Comparison of ENCODE assay signal across 15 cellular contexts in genomic region chr14:35368583-35368982, GRCh38. TPM values are rescaled to one million over a fixed set of nuclear protein-coding genes. Genes with fewer than 3 reads are reported as not detected.
A peak's percentile ranks its signal among the peaks of the same experiment; 100 is the strongest.
DNase-seq lines count a peak whose midpoint lies in the region; ATAC-seq and TF ChIP-seq lines count a peak whose summit lies in the region.
"Had no signal": no experiment of that assay in that cellular context is flagged by ENCODE, and none has a peak within 500 bp of the region (broad histone marks: within the 10 kb centered on the region; RNA-seq: fewer than 3 reads in every experiment).

No MANE protein-coding gene starts in this region.

- H3K9me2 ChIP-seq in PC-3 (replicated peaks; ENCODE audit: low read length), result no peaks in the 10 kb centered on the region

- H3K4me2 ChIP-seq in mesenchymal stem cell (ENCODE audit: low read length, poor library complexity, severe bottlenecking) (no peak overlapping the region), PC-3 (ENCODE audit: low read length) (no peak overlapping the region)

- intact Hi-C loops in Calu3 (cut with micrococcal nuclease; ENCODE audit: unreplicated experiment), result loop anchor here (5.0 kb wide), 1 partner anchor 36 kb away; no protein-coding TSS in a partner anchor
- intact Hi-C loops in PC-3 (cut with micrococcal nuclease), result no loop called here

- no peak overlapping the region for H2AK5ac ChIP-seq in mesenchymal stem cell (ENCODE audit: low read length, severe bottlenecking)

- CTCF ChIA-PET in Calu3 (lab: Charles Lee), result interaction anchor here (1.0 kb wide), 1 partner anchor 34 kb away, joined by 3 read pairs; no protein-coding TSS in a partner anchor
- CTCF ChIA-PET in PC-3 (lab: Charles Lee), result no interaction called here

- no peak overlapping the region for H4K91ac ChIP-seq in mesenchymal stem cell (ENCODE audit: low read length)

- no peak overlapping the region for H2BK120ac ChIP-seq in mesenchymal stem cell (ENCODE audit: low read depth, low read length)

- H3K79me1 ChIP-seq in mesenchymal stem cell (replicated peaks; ENCODE audit: low read length, poor library complexity, severe bottlenecking), result no peaks in the 10 kb centered on the region

- no peak overlapping the region for H3K4ac ChIP-seq in mesenchymal stem cell (ENCODE audit: low read depth in 1 of 2, low read length in 2 of 2)

- H3K4me1 ChIP-seq in mesenchymal stem cell (ENCODE audit: control insufficient read depth, insufficient read depth, low read depth, low read length) (peaks cover 50% of the 10 kb centered on the region), skeletal muscle tissue (ENCODE audit: control insufficient read depth in 3 of 3, insufficient read depth in 3 of 3, low read length in 3 of 3) (peaks cover 11 to 46% (median 16%) of the 10 kb centered on the region in 3 donors), PC-3 (ENCODE audit: insufficient read depth, low read length) (peaks cover 33% of the 10 kb centered on the region)
- H3K4me1 ChIP-seq: prostate gland had no signal

- H3K27ac ChIP-seq in mesenchymal stem cell (ENCODE audit: low read length, poor library complexity, severe bottlenecking) (peak overlapping the region; percentile 88), skeletal muscle tissue (ENCODE audit: low read depth, low read length) (no peak overlapping the region), PC-3 (ENCODE audit: low read length) (no peak overlapping the region)
- H3K27ac ChIP-seq: prostate gland had no signal

- H2BK15ac ChIP-seq in mesenchymal stem cell (ENCODE audit: low read depth, poor library complexity, severe bottlenecking), result peak overlapping the region; percentile 91

- no peak overlapping the region for H4K8ac ChIP-seq in mesenchymal stem cell (ENCODE audit: low read length)

- H3K9me3 ChIP-seq in mesenchymal stem cell (ENCODE audit: control insufficient read depth, low read length) (no peaks in the 10 kb centered on the region), skeletal muscle tissue (ENCODE audit: control insufficient read depth in 3 of 3, low read length in 3 of 3) (no peaks in the 10 kb centered on the region), PC-3 (ENCODE audit: low read length) (0 out of 2 replicates have a peak, but pooled peaks cover 3% of the 10 kb centered on the region)
- H3K9me3 ChIP-seq: prostate gland had no signal

- H2BK12ac ChIP-seq in mesenchymal stem cell (ENCODE audit: low read length in 2 of 2), result peak overlapping the region in 1 of 2 experiments; percentile 69

- no peak overlapping the region for H3K18ac ChIP-seq in mesenchymal stem cell (ENCODE audit: low read depth in 1 of 2, low read length in 2 of 2)

- peak overlapping the region; percentile 24 for H3K4me3 Mint-ChIP-seq in Calu3 (ENCODE audit: low read depth, unreplicated experiment)
- H3K4me3 Mint-ChIP-seq in activated T-helper 17 cell treated with anti-CD3 and anti-CD28 coated beads, Interleukin-2, amount 50 U/mL, for 72 hours, result no peak overlapping the region

- peaks cover 36% of the 10 kb centered on the region for H3K4me1 Mint-ChIP-seq in Calu3 (ENCODE audit: low read depth, unreplicated experiment)
- H3K4me1 Mint-ChIP-seq in activated T-helper 17 cell treated with anti-CD3 and anti-CD28 coated beads, Interleukin-2, amount 50 U/mL, for 72 hours, result peaks cover 16% of the 10 kb centered on the region

- WGBS in mesenchymal stem cell, result 72% methylated on average over 10 of the region's 10 CpGs

- peak overlapping the region; percentile 36 for H2BK5ac ChIP-seq in mesenchymal stem cell (ENCODE audit: low read depth, low read length, poor library complexity, severe bottlenecking)

- ATAC-seq in activated T-helper 17 cell treated with anti-CD3 and anti-CD28 coated beads, Interleukin-2, amount 50 U/mL, for 72 hours (replicated peaks), result no peak
- ATAC-seq in GM21381 (IDR thresholded peaks at IDR 0.05; ENCODE audit: unreplicated experiment) (no peak), PC-3 (no peak), GM18907 (IDR thresholded peaks at IDR 0.05; ENCODE audit: unreplicated experiment) (no peak), HG02623 (IDR thresholded peaks at IDR 0.05; ENCODE audit: unreplicated experiment) (no peak)

- H3F3A ChIP-seq in PC-3 (ENCODE audit: low read length, unreplicated experiment), result no peaks in the 10 kb centered on the region

- no peaks in the 10 kb centered on the region for H3K79me2 ChIP-seq in PC-3 (ENCODE audit: low read length)

- no peak overlapping the region for H3K27ac Mint-ChIP-seq in Calu3 (ENCODE audit: unreplicated experiment)
- H3K27ac Mint-ChIP-seq in activated T-helper 17 cell treated with anti-CD3 and anti-CD28 coated beads, Interleukin-2, amount 50 U/mL, for 72 hours, result peak overlapping the region; percentile 33

- H3K23ac ChIP-seq in mesenchymal stem cell (ENCODE audit: low read length in 2 of 2), result no peak overlapping the region

- BruUV-seq in Calu3 (replicated peaks; lab: Mats Ljungman, UMichigan) (no TSS peak), PC-3 (replicated peaks; lab: Mats Ljungman, UMichigan) (no TSS peak)

- no peak for TF ChIP-seq CTCF in Calu3 (IDR thresholded peaks at IDR 0.05; ENCODE audit: unreplicated experiment)
- TF ChIP-seq CTCF in PC-3 (conservative IDR thresholded peaks at IDR 0.05; ENCODE audit: low read depth, low read length), result no peak

- H3K4me3 ChIP-seq in mesenchymal stem cell (ENCODE audit: insufficient read depth in 1 of 2, low read depth in 1 of 2, low read length in 2 of 2) (no peak overlapping the region), skeletal muscle tissue (ENCODE audit: low read length in 3 of 3) (peak overlapping the region; percentile 30 to 49 (median 49)), PC-3 (ENCODE audit: low read length) (no peak overlapping the region)
- H3K4me3 ChIP-seq: lung, prostate gland, suprapubic skin had no signal

- peaks cover 3% of the 10 kb centered on the region for H3K9me3 Mint-ChIP-seq in Calu3 (ENCODE audit: low read depth, unreplicated experiment)
- peaks cover 4% of the 10 kb centered on the region for H3K9me3 Mint-ChIP-seq in activated T-helper 17 cell treated with anti-CD3 and anti-CD28 coated beads, Interleukin-2, amount 50 U/mL, for 72 hours

- no peak overlapping the region for H3K14ac ChIP-seq in mesenchymal stem cell (ENCODE audit: low read length in 2 of 2)

- no peaks in the 10 kb centered on the region for H3K27me3 Mint-ChIP-seq in Calu3 (ENCODE audit: unreplicated experiment)
- H3K27me3 Mint-ChIP-seq in activated T-helper 17 cell treated with anti-CD3 and anti-CD28 coated beads, Interleukin-2, amount 50 U/mL, for 72 hours, result no peaks in the 10 kb centered on the region

- POLR2A ChIA-PET in PC-3 (lab: Charles Lee; ENCODE audit: unreplicated experiment), result no interaction called here

- no peaks in the 10 kb centered on the region for H4K20me1 ChIP-seq in PC-3 (ENCODE audit: low read length)

- DNase-seq in Calu3 (no peak), mesenchymal stem cell (no peak), PC-3 (no peak)
- DNase-seq: caudate nucleus, COR-L47, NCI-H1105 treated with DMSO at 0.1 percent for 48 hours, NCI-H526 treated with DMSO at 0.1 percent for 48 hours had no signal

- no peaks in the 10 kb centered on the region for H3K36me3 Mint-ChIP-seq in Calu3 (ENCODE audit: insufficient read depth, unreplicated experiment)
- no peaks in the 10 kb centered on the region for H3K36me3 Mint-ChIP-seq in activated T-helper 17 cell treated with anti-CD3 and anti-CD28 coated beads, Interleukin-2, amount 50 U/mL, for 72 hours (ENCODE audit: low read depth)

- H3K9ac ChIP-seq in mesenchymal stem cell (ENCODE audit: low read length) (peak overlapping the region; percentile 32), skeletal muscle tissue (ENCODE audit: low read depth in 1 of 3, low read length in 3 of 3) (peak overlapping the region; percentile 10 to 66 (median 53)), PC-3 (ENCODE audit: low read length) (no peak overlapping the region)

- no peaks in the 10 kb centered on the region for H3K36me3 ChIP-seq in mesenchymal stem cell (ENCODE audit: control insufficient read depth in 1 of 2, insufficient read depth in 2 of 2, low read depth in 1 of 2, low read length in 2 of 2)
- no peaks in the 10 kb centered on the region for H3K36me3 ChIP-seq in skeletal muscle tissue (ENCODE audit: control insufficient read depth in 3 of 3, insufficient read depth in 3 of 3, low read length in 3 of 3)
- 0 out of 2 replicates have a peak, but pooled peaks cover 3% of the 10 kb centered on the region for H3K36me3 ChIP-seq in PC-3 (ENCODE audit: low read depth, low read length)
- H3K36me3 ChIP-seq: prostate gland, suprapubic skin had no signal

- H3K27me3 ChIP-seq in mesenchymal stem cell (ENCODE audit: control insufficient read depth in 1 of 2, insufficient read depth in 1 of 2, low read length in 2 of 2) (no peaks in the 10 kb centered on the region), skeletal muscle tissue (ENCODE audit: control insufficient read depth in 3 of 3, insufficient read depth in 3 of 3, low read length in 3 of 3) (no peaks in the 10 kb centered on the region), PC-3 (ENCODE audit: low read length) (no peaks in the 10 kb centered on the region)
- H3K27me3 ChIP-seq: suprapubic skin had no signal

- H2AFZ ChIP-seq in mesenchymal stem cell (ENCODE audit: low read depth, low read length) (no peak overlapping the region), PC-3 (ENCODE audit: low read length) (no peak overlapping the region)

RNA-seq across cellular contexts. Expression of gene NFKBIA, which starts 36.0 kb away (rescaled TPM):
- total RNA-seq in Calu3 (2022) (111 TPM in 2 replicates), skeletal muscle tissue (88.2 TPM), PC-3 (2014; rRNA removed) (186 and 226 TPM in 2 replicates)
- total RNA-seq in activated T-helper 17 cell treated with anti-CD3 and anti-CD28 coated beads, Interleukin-2, amount 50 U/mL, for 72 hours, result 100 to 1,000 TPM; 299 to 554 TPM
- polyA plus RNA-seq in mesenchymal stem cell (2013, experiment 1 of 2), result 80.0 TPM
- polyA plus RNA-seq in mesenchymal stem cell (2013, experiment 2 of 2), result 75.3 TPM

Comparison
In these comparisons a context has a peak if more than half of its experiments do, and no peak if none do; other contexts are left out.
1. H3K4me3 ChIP-seq: peak in skeletal muscle tissue (3 of 3); none in mesenchymal stem cell (0 of 2) and PC-3 (single experiment).